ENCODE assay signal across 8 cellular contexts in genomic region chr4:173538148-173538902, GRCh38. TPM values are rescaled to one million over a fixed set of nuclear protein-coding genes. Genes with fewer than 3 reads are reported as not detected.
DNase-seq lines count a peak whose midpoint lies in the region; ATAC-seq and TF ChIP-seq lines count a peak whose summit lies in the region.

No MANE protein-coding gene starts in this region.

- H3K4me3 ChIP-seq in mucosa of descending colon = no peak overlapping the region

- in situ Hi-C loops in GM13976 (cut with MboI; ENCODE audit: low sequenced_read_pairs, unreplicated experiment) = no loop called here

- no peaks in the 10 kb centered on the region for H3K9me3 ChIP-seq in mucosa of descending colon

- H3K4me1 ChIP-seq in mucosa of descending colon (ENCODE audit: low read depth) = peaks cover 12% of the 10 kb centered on the region

- intact Hi-C loops in mucosa of descending colon (cut with DNase I, micrococcal nuclease) = no loop called here

- peak; percentile 40 for ATAC-seq in mucosa of descending colon
- no peak for ATAC-seq in GM19395 (IDR thresholded peaks at IDR 0.05; ENCODE audit: unreplicated experiment)
- ATAC-seq in HG02884 (IDR thresholded peaks at IDR 0.05; ENCODE audit: unreplicated experiment) = no peak

- no peak for TF ChIP-seq CTCF in mucosa of descending colon (IDR thresholded peaks at IDR 0.05)
- TF ChIP-seq CTCF in GM13976 (IDR thresholded peaks at IDR 0.05; ENCODE audit: borderline replicate concordance, control extremely low read depth, extremely low read depth, insufficient read depth, missing control alignments) = no peak

- DNase-seq in DMS79 treated with DMSO at 0.1 percent for 48 hours (lab: John Stamatoyannopoulos, UW) (peak; percentile 32), NCI-H1092 treated with DMSO at 0.1 percent for 48 hours (lab: John Stamatoyannopoulos, UW) (peak; percentile 58), cerebellar cortex (ENCODE audit: low spot score) (peak; percentile 18), mucosa of descending colon (peak in 2 of 3 donors; percentile 46 to 54), GM13976 (ENCODE audit: low spot score) (no peak), activated gamma-delta T cell treated with Interleukin-2 at 50 U/mL for 16 hours (no peak)

- H3K36me3 ChIP-seq in mucosa of descending colon (ENCODE audit: low read depth) = no peaks in the 10 kb centered on the region

RNA-seq across cellular contexts. Expression of gene HAND2, which starts 8.3 kb away (rescaled TPM):
- 100 to 1,000 TPM in 1 of 3 donors, 10 to 100 TPM in 1, 1 to 10 TPM in 1; 3.3 to 175 (median 11.8) TPM for total RNA-seq in mucosa of descending colon

Comparison
In these comparisons a context has a peak if more than half of its experiments do, and no peak if none do; other contexts are left out.
1. DNase-seq: peak in DMS79 treated with DMSO at 0.1 percent for 48 hours (single experiment), NCI-H1092 treated with DMSO at 0.1 percent for 48 hours (single experiment), cerebellar cortex (single experiment) and mucosa of descending colon (2 of 3); none in GM13976 (single experiment) and activated gamma-delta T cell treated with Interleukin-2 at 50 U/mL for 16 hours (single experiment).